ENCODE assay signal across 1 cellular context in genomic region chr17:6444573-6445335, GRCh38.
TF ChIP-seq lines count a peak whose summit lies in the region.

No MANE protein-coding gene starts in this region.

TF ChIP-seq in GM12878, 131 proteins besides CTCF, POLR2A, EP300 and RAD21 (continued from another document):
- TF ChIP-seq REST (IDR thresholded peaks at IDR 0.05; ENCODE audit: low read depth, low read length) (no peak), TBL1XR1 (IDR thresholded peaks at IDR 0.05; ENCODE audit: low read depth, low read length) (no peak), PML (IDR thresholded peaks at IDR 0.05; ENCODE audit: low read length) (no peak), MEF2B (IDR thresholded peaks at IDR 0.05; ENCODE audit: partially characterized antibody, poor library complexity, severe bottlenecking) (no peak), CREB1 (IDR thresholded peaks at IDR 0.05; ENCODE audit: low read depth) (no peak), ZNF592 (IDR thresholded peaks at IDR 0.05) (no peak), NFIC (IDR thresholded peaks at IDR 0.05; ENCODE audit: low read depth, low read length) (no peak), EED (IDR thresholded peaks at IDR 0.05; ENCODE audit: low read depth) (no peak), MYB (IDR thresholded peaks at IDR 0.05; ENCODE audit: borderline replicate concordance, low read depth, low read length) (no peak), EGR1 (IDR thresholded peaks at IDR 0.05; ENCODE audit: borderline replicate concordance in 1 of 2, low read depth in 2 of 2, low read length in 2 of 2) (no peak), ZNF622 (IDR thresholded peaks at IDR 0.05) (no peak)
